In genomic region chr12:57452181-57452936, GRCh38 we compare ENCODE assay signal across 1 cellular context.
TF ChIP-seq lines count a peak whose summit lies in the region.

No MANE protein-coding gene starts in this region.

TF ChIP-seq in HepG2, 621 proteins besides CTCF, POLR2A, EP300 and RAD21 (continues in another document):
- TF ChIP-seq ZKSCAN5 (CRISPR knock-in tag; IDR thresholded peaks at IDR 0.05): no peak
- no peak for TF ChIP-seq ZNF709 (CRISPR knock-in tag; IDR thresholded peaks at IDR 0.05)
- no peak for TF ChIP-seq ATM (IDR thresholded peaks at IDR 0.05; ENCODE audit: borderline replicate concordance)
- TF ChIP-seq, protein P1, sequence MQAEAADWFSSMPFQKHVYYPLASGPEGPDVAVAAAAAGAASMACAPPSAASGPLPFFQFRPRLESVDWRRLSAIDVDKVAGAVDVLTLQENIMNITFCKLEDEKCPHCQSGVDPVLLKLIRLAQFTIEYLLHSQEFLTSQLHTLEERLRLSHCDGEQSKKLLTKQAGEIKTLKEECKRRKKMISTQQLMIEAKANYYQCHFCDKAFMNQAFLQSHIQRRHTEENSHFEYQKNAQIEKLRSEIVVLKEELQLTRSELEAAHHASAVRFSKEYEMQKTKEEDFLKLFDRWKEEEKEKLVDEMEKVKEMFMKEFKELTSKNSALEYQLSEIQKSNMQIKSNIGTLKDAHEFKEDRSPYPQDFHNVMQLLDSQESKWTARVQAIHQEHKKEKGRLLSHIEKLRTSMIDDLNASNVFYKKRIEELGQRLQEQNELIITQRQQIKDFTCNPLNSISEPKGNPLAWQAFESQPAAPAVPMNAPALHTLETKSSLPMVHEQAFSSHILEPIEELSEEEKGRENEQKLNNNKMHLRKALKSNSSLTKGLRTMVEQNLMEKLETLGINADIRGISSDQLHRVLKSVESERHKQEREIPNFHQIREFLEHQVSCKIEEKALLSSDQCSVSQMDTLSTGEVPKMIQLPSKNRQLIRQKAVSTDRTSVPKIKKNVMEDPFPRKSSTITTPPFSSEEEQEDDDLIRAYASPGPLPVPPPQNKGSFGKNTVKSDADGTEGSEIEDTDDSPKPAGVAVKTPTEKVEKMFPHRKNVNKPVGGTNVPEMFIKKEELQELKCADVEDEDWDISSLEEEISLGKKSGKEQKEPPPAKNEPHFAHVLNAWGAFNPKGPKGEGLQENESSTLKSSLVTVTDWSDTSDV (CRISPR knock-in tag; IDR thresholded peaks at IDR 0.05): no peak
- TF ChIP-seq ZNF674 (CRISPR knock-in tag; IDR thresholded peaks at IDR 0.05; ENCODE audit: low read depth): no peak
- no peak for TF ChIP-seq KLF13 (CRISPR knock-in tag; IDR thresholded peaks at IDR 0.05)
- no peak for TF ChIP-seq HOXA7 (CRISPR knock-in tag; IDR thresholded peaks at IDR 0.05)
- TF ChIP-seq MEIS1 (CRISPR knock-in tag; IDR thresholded peaks at IDR 0.05; ENCODE audit: borderline replicate concordance): no peak
- TF ChIP-seq, protein P2, sequence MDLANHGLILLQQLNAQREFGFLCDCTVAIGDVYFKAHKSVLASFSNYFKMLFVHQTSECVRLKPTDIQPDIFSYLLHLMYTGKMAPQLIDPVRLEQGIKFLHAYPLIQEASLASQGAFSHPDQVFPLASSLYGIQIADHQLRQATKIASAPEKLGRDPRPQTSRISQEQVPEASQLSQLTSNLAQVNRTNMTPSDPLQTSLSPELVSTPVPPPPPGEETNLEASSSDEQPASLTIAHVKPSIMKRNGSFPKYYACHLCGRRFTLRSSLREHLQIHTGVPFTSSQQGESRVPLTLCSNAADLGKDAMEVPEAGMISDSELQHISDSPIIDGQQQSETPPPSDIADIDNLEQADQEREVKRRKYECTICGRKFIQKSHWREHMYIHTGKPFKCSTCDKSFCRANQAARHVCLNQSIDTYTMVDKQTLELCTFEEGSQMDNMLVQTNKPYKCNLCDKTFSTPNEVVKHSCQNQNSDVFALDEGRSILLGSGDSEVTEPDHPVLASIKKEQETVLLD (CRISPR knock-in tag; IDR thresholded peaks at IDR 0.05; ENCODE audit: low read depth): no peak
- no peak for TF ChIP-seq ATF7 (IDR thresholded peaks at IDR 0.05)
- peak; percentile 38; the same call in 1 of the 2 replicates for TF ChIP-seq ATF7 (CRISPR knock-in tag; IDR thresholded peaks at IDR 0.05)
- TF ChIP-seq ZMYM3 (CRISPR knock-in tag; IDR thresholded peaks at IDR 0.05): no peak
- no peak for TF ChIP-seq WIZ (CRISPR knock-in tag; IDR thresholded peaks at IDR 0.05)
- TF ChIP-seq, protein P3, sequence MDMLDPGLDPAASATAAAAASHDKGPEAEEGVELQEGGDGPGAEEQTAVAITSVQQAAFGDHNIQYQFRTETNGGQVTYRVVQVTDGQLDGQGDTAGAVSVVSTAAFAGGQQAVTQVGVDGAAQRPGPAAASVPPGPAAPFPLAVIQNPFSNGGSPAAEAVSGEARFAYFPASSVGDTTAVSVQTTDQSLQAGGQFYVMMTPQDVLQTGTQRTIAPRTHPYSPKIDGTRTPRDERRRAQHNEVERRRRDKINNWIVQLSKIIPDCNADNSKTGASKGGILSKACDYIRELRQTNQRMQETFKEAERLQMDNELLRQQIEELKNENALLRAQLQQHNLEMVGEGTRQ (IDR thresholded peaks at IDR 0.05; ENCODE audit: low read depth, low read length): no peak
- TF ChIP-seq, protein P3 (CRISPR knock-in tag; IDR thresholded peaks at IDR 0.05; ENCODE audit: borderline replicate concordance): no peak
- TF ChIP-seq ZNF136 (CRISPR knock-in tag; IDR thresholded peaks at IDR 0.05; ENCODE audit: low read depth): no peak
- no peak for TF ChIP-seq TBX2 (CRISPR knock-in tag; IDR thresholded peaks at IDR 0.05; ENCODE audit: borderline replicate concordance)
- no peak for TF ChIP-seq CSRNP2 (CRISPR knock-in tag; conservative IDR thresholded peaks at IDR 0.05; ENCODE audit: low read depth)
- no peak for TF ChIP-seq FOXA1 (IDR thresholded peaks at IDR 0.05)
- TF ChIP-seq FOXA1 (CRISPR knock-in tag; IDR thresholded peaks at IDR 0.05): no peak
- no peak for TF ChIP-seq CBFB (CRISPR knock-in tag; IDR thresholded peaks at IDR 0.05)
- TF ChIP-seq ZNF3 (CRISPR knock-in tag; IDR thresholded peaks at IDR 0.05): no peak
- TF ChIP-seq, protein P4, sequence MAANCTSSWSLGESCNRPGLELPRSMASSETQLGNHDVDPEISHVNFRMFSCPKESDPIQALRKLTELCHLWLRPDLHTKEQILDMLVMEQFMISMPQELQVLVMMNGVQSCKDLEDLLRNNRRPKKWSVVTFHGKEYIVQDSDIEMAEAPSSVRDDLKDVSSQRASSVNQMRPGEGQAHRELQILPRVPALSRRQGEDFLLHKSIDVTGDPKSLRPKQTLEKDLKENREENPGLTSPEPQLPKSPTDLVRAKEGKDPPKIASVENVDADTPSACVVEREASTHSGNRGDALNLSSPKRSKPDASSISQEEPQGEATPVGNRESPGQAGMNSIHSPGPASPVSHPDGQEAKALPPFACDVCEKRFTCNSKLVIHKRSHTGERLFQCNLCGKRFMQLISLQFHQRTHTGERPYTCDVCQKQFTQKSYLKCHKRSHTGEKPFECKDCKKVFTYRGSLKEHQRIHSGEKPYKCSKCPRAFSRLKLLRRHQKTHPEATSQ (CRISPR knock-in tag; IDR thresholded peaks at IDR 0.05; ENCODE audit: borderline replicate concordance): 0 out of 2 replicates have a peak, but pooled peaks have one; percentile 29
- TF ChIP-seq NFE2L2 (IDR thresholded peaks at IDR 0.05; ENCODE audit: low read length): no peak
- TF ChIP-seq TBP (CRISPR knock-in tag; IDR thresholded peaks at IDR 0.05): no peak
- TF ChIP-seq ZNF143 (CRISPR knock-in tag; IDR thresholded peaks at IDR 0.05): no peak
- TF ChIP-seq, protein P5, sequence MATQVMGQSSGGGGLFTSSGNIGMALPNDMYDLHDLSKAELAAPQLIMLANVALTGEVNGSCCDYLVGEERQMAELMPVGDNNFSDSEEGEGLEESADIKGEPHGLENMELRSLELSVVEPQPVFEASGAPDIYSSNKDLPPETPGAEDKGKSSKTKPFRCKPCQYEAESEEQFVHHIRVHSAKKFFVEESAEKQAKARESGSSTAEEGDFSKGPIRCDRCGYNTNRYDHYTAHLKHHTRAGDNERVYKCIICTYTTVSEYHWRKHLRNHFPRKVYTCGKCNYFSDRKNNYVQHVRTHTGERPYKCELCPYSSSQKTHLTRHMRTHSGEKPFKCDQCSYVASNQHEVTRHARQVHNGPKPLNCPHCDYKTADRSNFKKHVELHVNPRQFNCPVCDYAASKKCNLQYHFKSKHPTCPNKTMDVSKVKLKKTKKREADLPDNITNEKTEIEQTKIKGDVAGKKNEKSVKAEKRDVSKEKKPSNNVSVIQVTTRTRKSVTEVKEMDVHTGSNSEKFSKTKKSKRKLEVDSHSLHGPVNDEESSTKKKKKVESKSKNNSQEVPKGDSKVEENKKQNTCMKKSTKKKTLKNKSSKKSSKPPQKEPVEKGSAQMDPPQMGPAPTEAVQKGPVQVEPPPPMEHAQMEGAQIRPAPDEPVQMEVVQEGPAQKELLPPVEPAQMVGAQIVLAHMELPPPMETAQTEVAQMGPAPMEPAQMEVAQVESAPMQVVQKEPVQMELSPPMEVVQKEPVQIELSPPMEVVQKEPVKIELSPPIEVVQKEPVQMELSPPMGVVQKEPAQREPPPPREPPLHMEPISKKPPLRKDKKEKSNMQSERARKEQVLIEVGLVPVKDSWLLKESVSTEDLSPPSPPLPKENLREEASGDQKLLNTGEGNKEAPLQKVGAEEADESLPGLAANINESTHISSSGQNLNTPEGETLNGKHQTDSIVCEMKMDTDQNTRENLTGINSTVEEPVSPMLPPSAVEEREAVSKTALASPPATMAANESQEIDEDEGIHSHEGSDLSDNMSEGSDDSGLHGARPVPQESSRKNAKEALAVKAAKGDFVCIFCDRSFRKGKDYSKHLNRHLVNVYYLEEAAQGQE (IDR thresholded peaks at IDR 0.05; ENCODE audit: borderline replicate concordance in 1 of 2, low read depth in 1 of 2, low read length in 2 of 2): no peak; a peak in 1 of 4 replicates
- TF ChIP-seq, protein P6, sequence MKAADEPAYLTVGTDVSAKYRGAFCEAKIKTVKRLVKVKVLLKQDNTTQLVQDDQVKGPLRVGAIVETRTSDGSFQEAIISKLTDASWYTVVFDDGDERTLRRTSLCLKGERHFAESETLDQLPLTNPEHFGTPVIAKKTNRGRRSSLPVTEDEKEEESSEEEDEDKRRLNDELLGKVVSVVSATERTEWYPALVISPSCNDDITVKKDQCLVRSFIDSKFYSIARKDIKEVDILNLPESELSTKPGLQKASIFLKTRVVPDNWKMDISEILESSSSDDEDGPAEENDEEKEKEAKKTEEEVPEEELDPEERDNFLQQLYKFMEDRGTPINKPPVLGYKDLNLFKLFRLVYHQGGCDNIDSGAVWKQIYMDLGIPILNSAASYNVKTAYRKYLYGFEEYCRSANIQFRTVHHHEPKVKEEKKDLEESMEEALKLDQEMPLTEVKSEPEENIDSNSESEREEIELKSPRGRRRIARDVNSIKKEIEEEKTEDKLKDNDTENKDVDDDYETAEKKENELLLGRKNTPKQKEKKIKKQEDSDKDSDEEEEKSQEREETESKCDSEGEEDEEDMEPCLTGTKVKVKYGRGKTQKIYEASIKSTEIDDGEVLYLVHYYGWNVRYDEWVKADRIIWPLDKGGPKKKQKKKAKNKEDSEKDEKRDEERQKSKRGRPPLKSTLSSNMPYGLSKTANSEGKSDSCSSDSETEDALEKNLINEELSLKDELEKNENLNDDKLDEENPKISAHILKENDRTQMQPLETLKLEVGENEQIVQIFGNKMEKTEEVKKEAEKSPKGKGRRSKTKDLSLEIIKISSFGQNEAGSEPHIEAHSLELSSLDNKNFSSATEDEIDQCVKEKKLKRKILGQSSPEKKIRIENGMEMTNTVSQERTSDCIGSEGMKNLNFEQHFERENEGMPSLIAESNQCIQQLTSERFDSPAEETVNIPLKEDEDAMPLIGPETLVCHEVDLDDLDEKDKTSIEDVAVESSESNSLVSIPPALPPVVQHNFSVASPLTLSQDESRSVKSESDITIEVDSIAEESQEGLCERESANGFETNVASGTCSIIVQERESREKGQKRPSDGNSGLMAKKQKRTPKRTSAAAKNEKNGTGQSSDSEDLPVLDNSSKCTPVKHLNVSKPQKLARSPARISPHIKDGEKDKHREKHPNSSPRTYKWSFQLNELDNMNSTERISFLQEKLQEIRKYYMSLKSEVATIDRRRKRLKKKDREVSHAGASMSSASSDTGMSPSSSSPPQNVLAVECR (CRISPR knock-in tag; IDR thresholded peaks at IDR 0.05; ENCODE audit: borderline replicate concordance): no peak
- TF ChIP-seq MLLT10 (CRISPR knock-in tag; IDR thresholded peaks at IDR 0.05): no peak
- TF ChIP-seq PAX8 (CRISPR knock-in tag; IDR thresholded peaks at IDR 0.05; ENCODE audit: borderline replicate concordance): 0 out of 2 replicates have a peak, but pooled peaks have one; percentile 57
- no peak for TF ChIP-seq SPEN (CRISPR knock-in tag; IDR thresholded peaks at IDR 0.05; ENCODE audit: low read depth)
- TF ChIP-seq FOXP1 (IDR thresholded peaks at IDR 0.05): no peak
- TF ChIP-seq FOXP1 (CRISPR knock-in tag; IDR thresholded peaks at IDR 0.05): no peak
- TF ChIP-seq ZNF441 (CRISPR knock-in tag; IDR thresholded peaks at IDR 0.05; ENCODE audit: borderline replicate concordance): no peak
- TF ChIP-seq ZNF556 (CRISPR knock-in tag; IDR thresholded peaks at IDR 0.05; ENCODE audit: borderline replicate concordance): no peak
- no peak for TF ChIP-seq THAP9 (CRISPR knock-in tag; IDR thresholded peaks at IDR 0.05; ENCODE audit: borderline replicate concordance)
- TF ChIP-seq, protein P7, sequence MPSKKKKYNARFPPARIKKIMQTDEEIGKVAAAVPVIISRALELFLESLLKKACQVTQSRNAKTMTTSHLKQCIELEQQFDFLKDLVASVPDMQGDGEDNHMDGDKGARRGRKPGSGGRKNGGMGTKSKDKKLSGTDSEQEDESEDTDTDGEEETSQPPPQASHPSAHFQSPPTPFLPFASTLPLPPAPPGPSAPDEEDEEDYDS (CRISPR knock-in tag; IDR thresholded peaks at IDR 0.05): no peak
- no peak for TF ChIP-seq REPIN1 (CRISPR knock-in tag; IDR thresholded peaks at IDR 0.05; ENCODE audit: borderline replicate concordance, low read depth)
- no peak for TF ChIP-seq HNRNPUL1 (IDR thresholded peaks at IDR 0.05; ENCODE audit: low read depth, low read length)
- no peak for TF ChIP-seq ZNF562 (CRISPR knock-in tag; IDR thresholded peaks at IDR 0.05; ENCODE audit: borderline replicate concordance)
- peak; percentile 31; the same call in 1 of the 2 replicates for TF ChIP-seq ZFX (CRISPR knock-in tag; IDR thresholded peaks at IDR 0.05; ENCODE audit: low read depth)
- TF ChIP-seq ZFP90 (CRISPR knock-in tag; IDR thresholded peaks at IDR 0.05; ENCODE audit: borderline replicate concordance): no peak
- TF ChIP-seq ZNF577 (CRISPR knock-in tag; IDR thresholded peaks at IDR 0.05; ENCODE audit: borderline replicate concordance, low read depth): 0 out of 2 replicates have a peak, but pooled peaks have one; percentile 68
- no peak for TF ChIP-seq PHB2 (IDR thresholded peaks at IDR 0.05; ENCODE audit: partially characterized antibody)
